30 cellular contexts compared by ENCODE assay signal in the genomic region with DNA sequence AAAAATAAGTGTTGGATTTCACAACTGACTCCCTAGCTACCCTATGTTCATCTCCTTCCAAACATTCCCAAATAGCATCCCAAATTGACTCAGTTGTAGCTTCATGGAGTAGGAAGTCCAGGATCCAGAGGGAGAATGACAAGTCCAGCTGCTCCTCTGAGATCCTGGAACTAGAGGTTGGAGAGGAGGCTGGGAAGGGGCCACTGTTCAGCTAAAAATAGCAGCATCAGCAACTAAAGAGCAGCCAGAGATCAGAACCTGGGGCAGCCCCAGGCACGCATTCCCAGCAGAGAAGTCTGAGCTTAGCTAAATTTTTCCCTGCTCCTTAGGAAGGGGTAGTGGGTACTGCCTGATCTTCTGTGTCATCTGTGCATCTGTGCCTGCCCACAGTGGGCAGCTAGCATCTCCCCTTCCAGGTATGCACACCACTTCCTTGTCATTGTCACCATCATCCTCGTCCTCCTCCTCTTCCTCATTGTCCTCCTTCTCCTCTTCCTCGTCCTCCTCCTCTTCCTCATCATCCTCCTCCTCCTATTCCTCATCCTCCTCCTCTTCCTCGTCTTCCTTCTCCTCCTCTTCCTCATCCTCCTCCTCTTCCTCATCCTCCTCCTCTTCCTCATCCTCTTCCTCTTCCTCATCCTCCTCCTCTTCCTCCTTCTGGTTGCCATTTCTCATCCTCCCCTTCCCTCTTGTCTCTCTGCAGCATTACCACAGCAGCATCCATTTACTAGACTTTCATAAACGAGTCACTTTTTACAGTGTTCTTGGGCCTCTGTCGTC.
"Had no signal": no experiment of that assay in that cellular context is flagged by ENCODE, and none has a peak within 500 bp of the region (broad histone marks: within the 10 kb centered on the region; RNA-seq: fewer than 3 reads in every experiment).

No MANE protein-coding gene starts in this region.

- H3K27ac ChIP-seq: brain microvascular endothelial cell, cardiac muscle cell had no signal

- H3K4me3 Mint-ChIP-seq: activated CD4-positive, alpha-beta memory T cell treated with anti-CD3 and anti-CD28 coated beads for 36 hours; activated CD4-positive, alpha-beta T cell treated with anti-CD3 and anti-CD28 coated beads, Interleukin-2, amount 10 ng/mL, durations not matched to agents 24 days and 14 days; activated naive CD8-positive, alpha-beta T cell treated with anti-CD3 and anti-CD28 coated beads, Interleukin-2, amount 50 U/mL, for 24 hours; activated T-cell treated with anti-CD3 and anti-CD28 coated beads, Interleukin-2, amount 50 U/mL, for 4 hours; T-helper 1 cell treated with Interleukin-12 subunit alpha and Interleukin-12 subunit beta and Interleukin-4 antibody, amounts not matched to agents 30 μg/mL and 1 μg/mL, for 36 hours; WTC11 had no signal

- H3K36me3 ChIP-seq: brain microvascular endothelial cell, cardiac muscle cell, MG63 had no signal

- H3K36me3 Mint-ChIP-seq: activated CD4-positive, alpha-beta memory T cell treated with anti-CD3 and anti-CD28 coated beads for 36 hours; activated naive CD4-positive, alpha-beta T cell treated with anti-CD3 and anti-CD28 coated beads, Interleukin-2, amount 50 U/mL, for 72 hours; WTC11 had no signal

- H3K4me3 ChIP-seq: cardiac muscle cell, MG63 had no signal

- H3K27me3 ChIP-seq: brain microvascular endothelial cell, MG63 had no signal

- H3K27ac Mint-ChIP-seq: activated CD4-positive, alpha-beta memory T cell treated with anti-CD3 and anti-CD28 coated beads for 36 hours; activated CD4-positive, alpha-beta T cell treated with anti-CD3 and anti-CD28 coated beads, Interleukin-2, amount 10 ng/mL, durations not matched to agents 24 days and 14 days; activated naive CD4-positive, alpha-beta T cell treated with anti-CD3 and anti-CD28 coated beads, Interleukin-2, amount 50 U/mL, for 72 hours; activated naive CD8-positive, alpha-beta T cell treated with anti-CD3 and anti-CD28 coated beads, Interleukin-2, amount 50 U/mL, for 24 hours; T-helper 1 cell treated with Interleukin-12 subunit alpha and Interleukin-12 subunit beta and Interleukin-4 antibody, amounts not matched to agents 30 μg/mL and 1 μg/mL, for 36 hours; WTC11 had no signal

- H3K4me1 Mint-ChIP-seq: activated CD4-positive, alpha-beta T cell treated with anti-CD3 and anti-CD28 coated beads, Interleukin-2, amount 10 ng/mL, durations not matched to agents 24 days and 14 days; activated naive CD8-positive, alpha-beta T cell treated with anti-CD3 and anti-CD28 coated beads, Interleukin-2, amount 50 U/mL, for 24 hours had no signal

- DNase-seq: activated CD4-positive, alpha-beta memory T cell treated with anti-CD3 and anti-CD28 coated beads for 36 hours; activated CD4-positive, alpha-beta T cell treated with anti-CD3 and anti-CD28 coated beads for 1 hour; activated CD4-positive, alpha-beta T cell treated with anti-CD3 and anti-CD28 coated beads, Interleukin-2, amount 10 ng/mL, durations not matched to agents 24 days and 14 days; activated CD8-positive, alpha-beta memory T cell treated with anti-CD3 and anti-CD28 coated beads for 24 hours; activated effector memory CD4-positive, alpha-beta T cell treated with anti-CD3 and anti-CD28 coated beads, Interleukin-2, amount 50 U/mL, for 16 hours; activated naive CD4-positive, alpha-beta T cell treated with Interleukin-2 at 50 U/mL for 16 hours; activated naive CD8-positive, alpha-beta T cell treated with anti-CD3 and anti-CD28 coated beads, Interleukin-2, amount 50 U/mL, for 24 hours; activated T-cell treated with anti-CD3 and anti-CD28 coated beads, Interleukin-2, amount 50 U/mL, for 4 hours; amniotic stem cell; brain microvascular endothelial cell; MG63; MV-4-11; NCI-H1092 treated with DMSO at 0.1 percent for 48 hours; NCI-H1417 treated with DMSO at 0.1 percent for 48 hours; NCI-H1694; NCI-H2029; NCI-H2107; NCI-H2171 treated with DMSO at 0.1 percent for 48 hours; NCI-H226; NCI-H510A; NCI-H526 treated with DMSO at 0.1 percent for 48 hours; NCI-H82; OCI-M1; RPMI8226; SHP77 had no signal

- H3K27me3 Mint-ChIP-seq: activated CD4-positive, alpha-beta memory T cell treated with anti-CD3 and anti-CD28 coated beads for 36 hours had no signal

- H3K9me3 ChIP-seq: MG63 had no signal

- ATAC-seq: activated naive CD4-positive, alpha-beta T cell treated with anti-CD3 and anti-CD28 coated beads, Interleukin-2, amount 50 U/mL, for 72 hours; activated naive CD8-positive, alpha-beta T cell treated with anti-CD3 and anti-CD28 coated beads, Interleukin-2, amount 50 U/mL, for 24 hours; activated T-cell treated with anti-CD3 and anti-CD28 coated beads, Interleukin-2, amount 50 U/mL, for 4 hours; Panc1; WTC11 had no signal

- H3K9me3 Mint-ChIP-seq: activated CD4-positive, alpha-beta memory T cell treated with anti-CD3 and anti-CD28 coated beads for 36 hours; activated CD4-positive, alpha-beta T cell treated with anti-CD3 and anti-CD28 coated beads, Interleukin-2, amount 10 ng/mL, durations not matched to agents 24 days and 14 days; activated naive CD4-positive, alpha-beta T cell treated with anti-CD3 and anti-CD28 coated beads, Interleukin-2, amount 50 U/mL, for 72 hours; activated naive CD8-positive, alpha-beta T cell treated with anti-CD3 and anti-CD28 coated beads, Interleukin-2, amount 50 U/mL, for 24 hours; activated T-cell treated with anti-CD3 and anti-CD28 coated beads, Interleukin-2, amount 50 U/mL, for 4 hours; T-helper 1 cell treated with Interleukin-12 subunit alpha and Interleukin-12 subunit beta and Interleukin-4 antibody, amounts not matched to agents 30 μg/mL and 1 μg/mL, for 36 hours had no signal
